ENCODE assay signal across 30 cellular contexts in genomic region chr13:71015516-71015915, GRCh38.
"Had no signal": no experiment of that assay in that cellular context is flagged by ENCODE, and none has a peak within 500 bp of the region (broad histone marks: within the 10 kb centered on the region; RNA-seq: fewer than 3 reads in every experiment).

No MANE protein-coding gene starts in this region.

- H3K4me1 Mint-ChIP-seq: activated CD4-positive, alpha-beta memory T cell treated with anti-CD3 and anti-CD28 coated beads, Interleukin-2, amount 10 ng/mL, durations not matched to agents 7 days and 5 days; activated T-helper 17 cell treated with anti-CD3 and anti-CD28 coated beads, Interleukin-2, amount 50 U/mL, for 72 hours had no signal

- H3K36me3 ChIP-seq: adrenal gland, breast epithelium, SJCRH30, WERI-Rb-1 had no signal

- H3K9me3 Mint-ChIP-seq: activated CD4-positive, alpha-beta memory T cell treated with anti-CD3 and anti-CD28 coated beads, Interleukin-2, amount 10 ng/mL, durations not matched to agents 7 days and 5 days; activated T-cell treated with anti-CD3 and anti-CD28 coated beads, Interleukin-2, amount 50 U/mL, for 72 hours; activated T-helper 17 cell treated with anti-CD3 and anti-CD28 coated beads, Interleukin-2, amount 50 U/mL, for 72 hours had no signal

- H3K9ac ChIP-seq: KMS-11 had no signal

- H3K27ac Mint-ChIP-seq: activated CD4-positive, alpha-beta memory T cell treated with anti-CD3 and anti-CD28 coated beads, Interleukin-2, amount 10 ng/mL, durations not matched to agents 7 days and 5 days; activated naive CD4-positive, alpha-beta T cell treated with anti-CD3 and anti-CD28 coated beads, Interleukin-2, amount 50 U/mL, for 72 hours; activated T-cell treated with anti-CD3 and anti-CD28 coated beads, Interleukin-2, amount 50 U/mL, for 72 hours; activated T-helper 17 cell treated with anti-CD3 and anti-CD28 coated beads, Interleukin-2, amount 50 U/mL, for 72 hours had no signal

- H3K9me3 ChIP-seq: adrenal gland, body of pancreas, breast epithelium, SJCRH30 had no signal

- DNase-seq: activated CD4-positive, alpha-beta memory T cell treated with anti-CD3 and anti-CD28 coated beads, Interleukin-2, amount 10 ng/mL, durations not matched to agents 7 days and 5 days; activated CD4-positive, alpha-beta T cell treated with anti-CD3 and anti-CD28 coated beads for 1 hour; activated CD4-positive, alpha-beta T cell treated with anti-CD3 and anti-CD28 coated beads for 48 hours; activated CD4-positive, CD25-positive, alpha-beta regulatory T cell; activated CD8-positive, alpha-beta memory T cell treated with anti-CD3 and anti-CD28 coated beads for 24 hours; activated effector memory CD4-positive, alpha-beta T cell treated with anti-CD3 and anti-CD28 coated beads, Interleukin-2, amount 50 U/mL, for 16 hours; activated naive CD4-positive, alpha-beta T cell; activated T-cell treated with anti-CD3 and anti-CD28 coated beads, Interleukin-2, amount 50 U/mL, for 1 hour; activated T-cell treated with anti-CD3 and anti-CD28 coated beads, Interleukin-2, amount 50 U/mL, for 72 hours; adrenal gland; body of pancreas; MM.1S; MV-4-11; NCI-H1092 treated with DMSO at 0.1 percent for 48 hours; NCI-H1417 treated with DMSO at 0.1 percent for 48 hours; NCI-H187 treated with DMSO at 0.1 percent for 48 hours; NCI-H2081; NCI-H2171 treated with DMSO at 0.1 percent for 48 hours; NCI-H226; NCI-H524 treated with DMSO at 0.1 percent for 48 hours; SHP77; SJCRH30; T1000; WERI-Rb-1 had no signal

- H3K4me1 ChIP-seq: adrenal gland, body of pancreas, breast epithelium, SJCRH30 had no signal

- H3K27ac ChIP-seq: adrenal gland, body of pancreas, breast epithelium, KMS-11, SJCRH30, SK-N-MC, WERI-Rb-1 had no signal

- H3K27me3 Mint-ChIP-seq: activated CD4-positive, alpha-beta memory T cell treated with anti-CD3 and anti-CD28 coated beads, Interleukin-2, amount 10 ng/mL, durations not matched to agents 7 days and 5 days; activated T-helper 17 cell treated with anti-CD3 and anti-CD28 coated beads, Interleukin-2, amount 50 U/mL, for 72 hours had no signal

- FAIRE-seq: astrocyte had no signal

- H3K27me3 ChIP-seq: adrenal gland, body of pancreas, breast epithelium, SJCRH30 had no signal

- H3K4me2 ChIP-seq: KMS-11 had no signal

- H3K4me3 ChIP-seq: adrenal gland, body of pancreas, SJCRH30 had no signal

- H3K4me3 Mint-ChIP-seq: activated CD4-positive, alpha-beta memory T cell treated with anti-CD3 and anti-CD28 coated beads, Interleukin-2, amount 10 ng/mL, durations not matched to agents 7 days and 5 days; activated T-cell treated with anti-CD3 and anti-CD28 coated beads, Interleukin-2, amount 50 U/mL, for 72 hours; activated T-helper 17 cell treated with anti-CD3 and anti-CD28 coated beads, Interleukin-2, amount 50 U/mL, for 72 hours had no signal

- H3K36me3 Mint-ChIP-seq: activated naive CD4-positive, alpha-beta T cell treated with anti-CD3 and anti-CD28 coated beads, Interleukin-2, amount 50 U/mL, for 72 hours had no signal
